In genomic region chr13:69857188-69857821, GRCh38 we compare ENCODE assay signal across 9 cellular contexts.
A peak's percentile ranks its signal among the peaks of the same experiment; 100 is the strongest.
DNase-seq lines count a peak whose midpoint lies in the region; ATAC-seq and TF ChIP-seq lines count a peak whose summit lies in the region.
"Had no signal": no experiment of that assay in that cellular context is flagged by ENCODE, and none has a peak within 500 bp of the region (broad histone marks: within the 10 kb centered on the region; RNA-seq: fewer than 3 reads in every experiment).

No MANE protein-coding gene starts in this region.

- no peaks in the 10 kb centered on the region for H3K36me3 Mint-ChIP-seq in nephron (ENCODE audit: low read depth)

- H3K36me3 ChIP-seq in colonic mucosa (no peaks in the 10 kb centered on the region), vagina (no peaks in the 10 kb centered on the region)

- no peaks in the 10 kb centered on the region for H3K27me3 Mint-ChIP-seq in nephron (ENCODE audit: low read depth)

- H3K9me3 ChIP-seq in colonic mucosa, result no peaks in the 10 kb centered on the region
- H3K9me3 ChIP-seq in vagina, result no peaks in the 10 kb centered on the region

- H3K9ac ChIP-seq in colonic mucosa (ENCODE audit: low read depth in 2 of 2, low read length in 2 of 2), result no peak overlapping the region

- peak; percentile 79 for ATAC-seq in GM21381 (IDR thresholded peaks at IDR 0.05; ENCODE audit: unreplicated experiment)
- ATAC-seq in HG03565 (IDR thresholded peaks at IDR 0.05; ENCODE audit: unreplicated experiment), result peak; percentile 96

- TF ChIP-seq POLR2A in vagina (IDR thresholded peaks at IDR 0.05), result no peak

- TF ChIP-seq CTCF in colonic mucosa (IDR thresholded peaks at IDR 0.05), result peak; percentile 66
- TF ChIP-seq CTCF in nephron (IDR thresholded peaks at IDR 0.05; ENCODE audit: unreplicated experiment in 3 of 3), result peak; percentile 69 to 77 (median 77)
- TF ChIP-seq CTCF in vagina (IDR thresholded peaks at IDR 0.05), result peak in 1 of 3 experiments; percentile 21

- no peaks in the 10 kb centered on the region for H3K27me3 ChIP-seq in colonic mucosa
- H3K27me3 ChIP-seq in vagina, result no peaks in the 10 kb centered on the region

- intact Hi-C loops in colonic mucosa (cut with DNase I), result loop anchor here (5.0 kb wide), 2 partner anchors 280 to 320 kb away; no protein-coding TSS in a partner anchor
- intact Hi-C loops in vagina (cut with DNase I), result no loop called here

- H3K9me3 Mint-ChIP-seq in nephron, result no peaks in the 10 kb centered on the region
- H3K9me3 Mint-ChIP-seq: T-helper 1 cell treated with Interleukin-12 subunit alpha and Interleukin-12 subunit beta and Interleukin-4 antibody, amounts not matched to agents 30 μg/mL and 1 μg/mL, for 36 hours had no signal

- H3K27ac ChIP-seq in colonic mucosa, result no peak overlapping the region
- H3K27ac ChIP-seq in vagina, result no peak overlapping the region

- no peaks in the 10 kb centered on the region for H3K4me1 ChIP-seq in colonic mucosa
- H3K4me1 ChIP-seq in vagina, result no peaks in the 10 kb centered on the region

- H3K27ac Mint-ChIP-seq in nephron, result peak overlapping the region; percentile 19 to 70 (median 32)
- H3K27ac Mint-ChIP-seq: T-helper 1 cell treated with Interleukin-12 subunit alpha and Interleukin-12 subunit beta and Interleukin-4 antibody, amounts not matched to agents 30 μg/mL and 1 μg/mL, for 36 hours had no signal

- H3K4me3 Mint-ChIP-seq in nephron, result no peak overlapping the region
- H3K4me3 Mint-ChIP-seq: T-helper 1 cell treated with Interleukin-12 subunit alpha and Interleukin-12 subunit beta and Interleukin-4 antibody, amounts not matched to agents 30 μg/mL and 1 μg/mL, for 36 hours had no signal

- no peak overlapping the region for H3K4me3 ChIP-seq in colonic mucosa
- H3K4me3 ChIP-seq in vagina, result no peak overlapping the region

- peaks cover 5% of the 10 kb centered on the region for H3K4me1 Mint-ChIP-seq in nephron

- DNase-seq in DMS53 (lab: John Stamatoyannopoulos, UW), result peak; percentile 65
- DNase-seq in NCI-H774 (lab: John Stamatoyannopoulos, UW), result peak; percentile 22
- DNase-seq in colonic mucosa, result no peak
- no peak for DNase-seq in mesenteric fat pad (ENCODE audit: low spot score)
- DNase-seq in vagina (ENCODE audit: extremely low spot score in 2 of 2), result no peak

Comparison
In these comparisons a context has a peak if more than half of its experiments do, and no peak if none do; other contexts are left out.
1. DNase-seq: peak in DMS53 (single experiment) and NCI-H774 (single experiment); none in colonic mucosa (single experiment), mesenteric fat pad (single experiment) and vagina (0 of 2).